8 cellular contexts compared by ENCODE assay signal in the genomic region with DNA sequence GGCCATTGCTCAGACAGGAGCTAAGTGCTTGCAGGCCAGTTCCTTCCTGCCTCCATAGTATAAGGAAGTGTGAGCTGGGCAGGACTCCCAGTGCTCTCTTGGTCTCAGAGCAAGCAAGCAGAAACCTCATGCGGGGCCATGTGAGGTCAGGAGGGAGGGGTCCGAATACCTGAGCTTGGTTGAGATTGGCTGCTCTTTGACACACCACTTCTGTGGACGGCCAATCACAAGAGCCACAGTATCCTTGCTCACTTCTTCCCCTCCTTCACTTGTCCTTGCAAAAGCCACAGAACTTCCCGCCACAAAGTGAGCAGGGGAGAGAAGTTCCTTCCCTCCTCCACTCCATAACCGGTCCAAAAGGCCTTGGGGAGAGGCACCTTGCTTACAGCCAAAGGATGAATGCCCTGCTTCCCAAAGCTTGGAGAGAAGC. TPM values are rescaled to one million over a fixed set of nuclear protein-coding genes. Genes with fewer than 3 reads are reported as not detected.
DNase-seq lines count a peak whose midpoint lies in the region; ATAC-seq and TF ChIP-seq lines count a peak whose summit lies in the region.

No MANE protein-coding gene starts in this region.

- ATAC-seq in GM21390 (IDR thresholded peaks at IDR 0.05; ENCODE audit: unreplicated experiment) (peak; percentile 97), HG03575 (IDR thresholded peaks at IDR 0.05; ENCODE audit: extremely low read depth, insufficient number of reproducible peaks, low FRiP score, unreplicated experiment) (peak; percentile 57), upper lobe of right lung (peak; percentile 96)
- ATAC-seq in activated naive CD8-positive, alpha-beta T cell treated with anti-CD3 and anti-CD28 coated beads, Interleukin-2, amount 10 ng/mL, durations not matched to agents 7 days and 5 days (ENCODE audit: low read depth): peak; percentile 81

- H3K27me3 Mint-ChIP-seq in activated naive CD8-positive, alpha-beta T cell treated with anti-CD3 and anti-CD28 coated beads, Interleukin-2, amount 10 ng/mL, durations not matched to agents 7 days and 5 days: peaks cover 2% of the 10 kb centered on the region

- H3K36me3 Mint-ChIP-seq in activated naive CD8-positive, alpha-beta T cell treated with anti-CD3 and anti-CD28 coated beads, Interleukin-2, amount 10 ng/mL, durations not matched to agents 7 days and 5 days: no peaks in the 10 kb centered on the region

- in situ Hi-C loops in Caki2 (cut with HindIII; ENCODE audit: low pct_unique_long_range_greater_than_20kb, low sequenced_read_pairs): no loop called here
- in situ Hi-C loops in GM23248 (cut with MboI): no loop called here

- intact Hi-C loops in upper lobe of right lung (cut with DNase I): no loop called here

- POLR2A ChIA-PET in activated naive CD8-positive, alpha-beta T cell treated with anti-CD3 and anti-CD28 coated beads, Interleukin-2, amount 10 ng/mL, durations not matched to agents 7 days and 5 days (lab: Charles Lee): interaction anchor here (0.7 to 2.1 kb wide), 4 partner anchors 9 to 32 kb away, joined by 3 to 12 read pairs (median 6); no protein-coding TSS in a partner anchor

- H3K9me2 ChIP-seq in GM23248 (ENCODE audit: insufficient read depth): no peaks in the 10 kb centered on the region

- no peak overlapping the region for H2AFZ ChIP-seq in GM23248

- DNase-seq in Caki2 (ENCODE audit: low read depth) (peak; percentile 88), hypothalamus (lab: John Stamatoyannopoulos, UW) (peak in 26 of 51 donors; percentile 0 to 44 (median 4)), upper lobe of right lung (peak; percentile 92), GM23248 (no peak)
- DNase-seq in activated naive CD8-positive, alpha-beta T cell treated with anti-CD3 and anti-CD28 coated beads, Interleukin-2, amount 10 ng/mL, durations not matched to agents 7 days and 5 days: peak; percentile 34
- DNase-seq in stimulated activated CD4-positive, alpha-beta T cell treated with anti-CD3 and anti-CD28 coated beads, Interleukin-2, amount 100 ng/mL, for 48 hours: no peak

- H3K9me3 Mint-ChIP-seq in activated naive CD8-positive, alpha-beta T cell treated with anti-CD3 and anti-CD28 coated beads, Interleukin-2, amount 10 ng/mL, durations not matched to agents 7 days and 5 days: no peaks in the 10 kb centered on the region

- no peak for TF ChIP-seq CTCF in upper lobe of right lung (IDR thresholded peaks at IDR 0.05)

- H3K4me1 Mint-ChIP-seq in activated naive CD8-positive, alpha-beta T cell treated with anti-CD3 and anti-CD28 coated beads, Interleukin-2, amount 10 ng/mL, durations not matched to agents 7 days and 5 days: peaks cover 29% of the 10 kb centered on the region

- H4K20me1 ChIP-seq in GM23248 (ENCODE audit: insufficient read depth): no peaks in the 10 kb centered on the region

- H3K9me3 ChIP-seq in upper lobe of right lung: no peaks in the 10 kb centered on the region
- no peaks in the 10 kb centered on the region for H3K9me3 ChIP-seq in GM23248 (ENCODE audit: low read depth)

- WGBS in GM23248 (ENCODE audit: low coverage in 1 of 2, low lambda C conversion rate in 2 of 2, missing lambda C conversion rate in 2 of 2), 2 experiments: 57 to 69% methylated on average over 4 to 5 of the region's 5 CpGs

- H3K4me1 ChIP-seq in upper lobe of right lung: peaks cover 47% of the 10 kb centered on the region
- no peaks in the 10 kb centered on the region for H3K4me1 ChIP-seq in GM23248 (ENCODE audit: insufficient read depth)

- peak overlapping the region; percentile 70 for H3K27ac Mint-ChIP-seq in activated naive CD8-positive, alpha-beta T cell treated with anti-CD3 and anti-CD28 coated beads, Interleukin-2, amount 10 ng/mL, durations not matched to agents 7 days and 5 days

- H3K36me3 ChIP-seq in upper lobe of right lung: no peaks in the 10 kb centered on the region
- H3K36me3 ChIP-seq in GM23248 (ENCODE audit: low read depth): no peaks in the 10 kb centered on the region

- peak overlapping the region; percentile 76 for H3K27ac ChIP-seq in upper lobe of right lung
- no peak overlapping the region for H3K27ac ChIP-seq in GM23248

- no peak overlapping the region for H3K4me3 Mint-ChIP-seq in activated naive CD8-positive, alpha-beta T cell treated with anti-CD3 and anti-CD28 coated beads, Interleukin-2, amount 10 ng/mL, durations not matched to agents 7 days and 5 days

- H3K9ac ChIP-seq in GM23248: no peak overlapping the region

- no peaks in the 10 kb centered on the region for H3F3A ChIP-seq in GM23248 (ENCODE audit: insufficient read depth)

- H3K27me3 ChIP-seq in upper lobe of right lung: no peaks in the 10 kb centered on the region
- no peaks in the 10 kb centered on the region for H3K27me3 ChIP-seq in GM23248 (replicated peaks; ENCODE audit: insufficient read depth)

- no peaks in the 10 kb centered on the region for H3K79me2 ChIP-seq in GM23248 (ENCODE audit: insufficient read depth)

- H3K4me3 ChIP-seq in upper lobe of right lung (no peak overlapping the region), GM23248 (no peak overlapping the region)

- H3K4me2 ChIP-seq in GM23248 (ENCODE audit: unreplicated experiment): no peak overlapping the region

RNA-seq across cellular contexts. Expression of a gene that starts 56.7 kb away (rescaled TPM):
- 63.9 and 89.5 TPM in 2 replicates for total RNA-seq in Caki2 (2014; rRNA removed; shearing (Covaris generic); ENCODE audit: low replicate concordance)
- 10 to 100 TPM; 62.0 to 69.2 TPM for total RNA-seq in activated naive CD8-positive, alpha-beta T cell treated with anti-CD3 and anti-CD28 coated beads, Interleukin-2, amount 10 ng/mL, durations not matched to agents 7 days and 5 days
- total RNA-seq in upper lobe of right lung: 25.6 TPM
- 76.7 and 96.9 TPM in 2 replicates for total RNA-seq in GM23248 (2014; rRNA removed; shearing (Covaris generic))
- 87.7 and 92.1 TPM in 2 replicates for polyA plus RNA-seq in GM23248 (2016; fragmentation: Nextera tagmentation; extraction: Ambion mirVana)

Comparison
In these comparisons a context has a peak if more than half of its experiments do, and no peak if none do; other contexts are left out.
1. DNase-seq: peak in Caki2 (single experiment), activated naive CD8-positive, alpha-beta T cell treated with anti-CD3 and anti-CD28 coated beads, Interleukin-2, amount 10 ng/mL, durations not matched to agents 7 days and 5 days (single experiment), hypothalamus (26 of 51) and upper lobe of right lung (single experiment); none in stimulated activated CD4-positive, alpha-beta T cell treated with anti-CD3 and anti-CD28 coated beads, Interleukin-2, amount 100 ng/mL, for 48 hours (0 of 2) and GM23248 (single experiment).
2. Peak in every context shown above with its lines, with median percentiles within 50 percentile points of each other: ATAC-seq.